Comparison of ENCODE assay signal across 1 cellular context in the genomic region with DNA sequence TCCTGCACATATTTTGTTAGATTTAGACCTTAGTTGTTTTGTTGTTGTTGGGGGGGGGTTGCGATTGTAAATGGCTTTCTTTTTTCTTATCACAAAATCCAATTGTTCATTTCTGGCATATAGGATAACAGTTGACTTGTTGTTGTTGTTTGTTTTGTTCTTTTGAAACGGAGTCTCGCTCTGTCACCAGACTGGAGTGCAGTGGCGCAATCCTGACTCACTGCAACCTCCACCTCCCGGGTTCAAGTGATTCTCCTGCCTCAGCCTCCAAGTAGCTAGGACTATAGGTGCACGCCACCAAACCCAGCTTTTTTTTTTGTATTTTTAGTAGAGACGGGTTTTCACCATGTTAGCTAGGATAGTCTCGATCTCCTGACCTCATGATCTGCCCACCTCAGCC. TPM values are rescaled to one million over a fixed set of nuclear protein-coding genes. Genes with fewer than 3 reads are reported as not detected.
"Had no signal": no experiment of that assay in that cellular context is flagged by ENCODE, and none has a peak within 500 bp of the region (broad histone marks: within the 10 kb centered on the region; RNA-seq: fewer than 3 reads in every experiment).

No MANE protein-coding gene starts in this region.

RNA-seq across cellular contexts. Expression of a gene that starts 39.7 kb away (rescaled TPM):
- total RNA-seq: activated B cell treated with CpG ODN at 0.5 μM for 24 hours had no signal
